In the genomic region with DNA sequence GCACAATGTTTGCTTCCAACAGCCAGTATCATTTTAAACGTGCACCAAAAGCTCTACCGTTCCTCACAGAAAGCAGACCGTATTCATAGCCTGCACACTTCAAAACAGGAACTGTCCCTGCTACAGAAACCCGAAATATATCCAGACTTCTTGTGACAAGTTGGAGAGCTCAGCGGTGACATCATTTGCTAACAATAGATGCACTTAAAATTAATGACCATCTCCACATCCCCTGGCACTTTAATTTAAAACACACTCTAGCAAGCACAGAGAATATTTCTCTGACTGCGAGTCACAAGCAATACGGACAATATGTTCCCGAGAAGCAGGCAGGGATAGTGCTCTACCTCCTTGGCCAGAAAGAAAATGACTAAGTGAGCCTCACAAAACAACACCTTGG, we compare ENCODE assay signal across 7 cellular contexts.
DNase-seq lines count a peak whose midpoint lies in the region; ATAC-seq and TF ChIP-seq lines count a peak whose summit lies in the region.

No MANE protein-coding gene starts in this region.

- H3K27me3 Mint-ChIP-seq in nephron (ENCODE audit: low read depth) = no peaks in the 10 kb centered on the region

- peaks cover 24% of the 10 kb centered on the region for H3K9me3 Mint-ChIP-seq in nephron

- no peaks in the 10 kb centered on the region for H3K36me3 Mint-ChIP-seq in nephron (ENCODE audit: low read depth)

- ATAC-seq in GM19351 (IDR thresholded peaks at IDR 0.05; ENCODE audit: unreplicated experiment) (peak; percentile 52), HG03108 (IDR thresholded peaks at IDR 0.05; ENCODE audit: unreplicated experiment) (no peak), GM19324 (IDR thresholded peaks at IDR 0.05; ENCODE audit: low FRiP score, unreplicated experiment) (no peak)

- H3K27ac Mint-ChIP-seq in nephron = peak overlapping the region in 2 of 3 experiments; percentile 1 to 45

- no peak overlapping the region for H3K4me3 ChIP-seq in astrocyte of the spinal cord (ENCODE audit: low read depth, low read length)

- H3K4me1 Mint-ChIP-seq in nephron = peaks cover 28% of the 10 kb centered on the region

- peak overlapping the region in 2 of 3 experiments; percentile 16 for H3K4me3 Mint-ChIP-seq in nephron

- in situ Hi-C loops in astrocyte of the spinal cord (cut with HindIII; ENCODE audit: low sequenced_read_pairs) = no loop called here

- TF ChIP-seq CTCF in astrocyte of the spinal cord (IDR thresholded peaks at IDR 0.05; ENCODE audit: low read depth, low read length) (no peak), nephron (IDR thresholded peaks at IDR 0.05; ENCODE audit: unreplicated experiment in 3 of 3) (no peak)

- DNase-seq in NCI-H1436 treated with DMSO at 0.1 percent for 48 hours (lab: John Stamatoyannopoulos, UW) = peak; percentile 4
- DNase-seq in astrocyte of the spinal cord (ENCODE audit: low read depth, low spot score) = peak; percentile 16
- DNase-seq in activated effector memory CD4-positive, alpha-beta T cell treated with Interleukin-2 at 50 U/mL for 16 hours = no peak
